In genomic region chr1:234618726-234619049, GRCh38 we compare ENCODE assay signal across 1 cellular context.
TF ChIP-seq lines count a peak whose summit lies in the region.

No MANE protein-coding gene starts in this region.

TF ChIP-seq in Ishikawa, 13 proteins besides CTCF, POLR2A, EP300 and RAD21:
- TF ChIP-seq REST (IDR thresholded peaks at IDR 0.05; ENCODE audit: low read depth) (no peak), EGR1 (IDR thresholded peaks at IDR 0.05) (no peak), CREB1 (IDR thresholded peaks at IDR 0.05; ENCODE audit: low read depth) (no peak), TAF1 (IDR thresholded peaks at IDR 0.05; ENCODE audit: low read depth) (no peak), MAX (IDR thresholded peaks at IDR 0.05) (0 out of 2 replicates have a peak, but pooled peaks have one; percentile 14), CEBPB (IDR thresholded peaks at IDR 0.05) (no peak), TCF12 (IDR thresholded peaks at IDR 0.05; ENCODE audit: low read depth) (no peak), USF1 (IDR thresholded peaks at IDR 0.05) (no peak)
TF ChIP-seq in Ishikawa: peak in this region for 1.
